ENCODE assay signal across 8 cellular contexts in the genomic region with DNA sequence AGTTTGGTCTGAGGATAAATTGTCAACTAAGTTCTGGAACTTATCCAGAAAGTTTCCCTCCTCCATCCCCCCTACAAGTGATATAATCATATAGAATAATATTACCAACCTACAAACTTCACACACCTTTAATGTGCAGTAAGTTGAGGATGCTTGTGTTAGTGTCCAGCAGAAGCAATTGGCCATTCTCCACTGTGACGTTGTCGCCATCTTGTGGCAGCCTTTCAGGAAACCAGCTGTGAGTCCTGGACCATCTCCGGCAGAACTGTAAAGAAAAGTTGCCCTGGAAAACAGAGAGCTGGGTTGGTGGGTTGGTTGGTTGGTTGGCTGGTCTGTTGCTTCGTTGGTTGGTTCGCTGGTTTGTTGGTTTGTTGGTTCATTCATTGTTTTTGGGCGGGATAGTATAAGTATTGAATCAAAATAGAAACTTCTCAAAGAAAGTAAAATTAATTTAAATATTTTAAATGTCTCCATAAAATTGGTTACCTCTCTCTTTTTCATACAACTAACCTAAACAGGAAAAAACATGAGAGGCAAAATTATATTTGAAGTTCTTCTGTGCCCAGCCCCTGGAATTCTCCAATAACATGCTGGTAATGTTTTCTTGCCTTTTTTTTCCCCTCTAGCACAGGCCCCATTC.
DNase-seq lines count a peak whose midpoint lies in the region; ATAC-seq and TF ChIP-seq lines count a peak whose summit lies in the region.

No MANE protein-coding gene starts in this region.

- H3K27ac Mint-ChIP-seq in Caco-2 (ENCODE audit: unreplicated experiment) = no peak overlapping the region
- no peak overlapping the region for H3K27ac Mint-ChIP-seq in activated CD4-positive, alpha-beta memory T cell treated with anti-CD3 and anti-CD28 coated beads, Interleukin-2, amount 10 ng/mL, durations not matched to agents 7 days and 5 days

- no peak overlapping the region for H3K4me3 Mint-ChIP-seq in Caco-2 (ENCODE audit: unreplicated experiment)
- no peak overlapping the region for H3K4me3 Mint-ChIP-seq in activated CD4-positive, alpha-beta memory T cell treated with anti-CD3 and anti-CD28 coated beads, Interleukin-2, amount 10 ng/mL, durations not matched to agents 7 days and 5 days

- POLR2A ChIA-PET in Caco-2 (lab: Charles Lee) = no interaction called here
- POLR2A ChIA-PET in activated CD4-positive, alpha-beta memory T cell treated with anti-CD3 and anti-CD28 coated beads, Interleukin-2, amount 10 ng/mL, durations not matched to agents 7 days and 5 days (lab: Charles Lee) = no interaction called here

- ATAC-seq in GM18870 (IDR thresholded peaks at IDR 0.05; ENCODE audit: unreplicated experiment) (peak; percentile 88), HG03066 (IDR thresholded peaks at IDR 0.05; ENCODE audit: low read depth, unreplicated experiment) (peak; percentile 76)

- no peaks in the 10 kb centered on the region for H3K4me1 ChIP-seq in Caco-2

- intact Hi-C loops in Caco-2 (cut with micrococcal nuclease; ENCODE audit: unreplicated experiment) = loop anchor here (1.0 kb wide), 5 partner anchors 61 to 1144 kb away; no protein-coding TSS in a partner anchor

- CTCF ChIA-PET in Caco-2 (lab: Charles Lee) = interaction anchor here (0.6 to 1.5 kb wide), 6 partner anchors 25 to 390 kb away, joined by 3 to 8 read pairs (median 4); no protein-coding TSS in a partner anchor
- CTCF ChIA-PET in activated CD4-positive, alpha-beta memory T cell treated with anti-CD3 and anti-CD28 coated beads, Interleukin-2, amount 10 ng/mL, durations not matched to agents 7 days and 5 days (lab: Charles Lee) = interaction anchor here (1.0 kb wide), 2 partner anchors 9 to 105 kb away, joined by 3 read pairs; no protein-coding TSS in a partner anchor

- H3K9me3 Mint-ChIP-seq in Caco-2 (ENCODE audit: unreplicated experiment) = no peaks in the 10 kb centered on the region
- no peaks in the 10 kb centered on the region for H3K9me3 Mint-ChIP-seq in activated CD4-positive, alpha-beta memory T cell treated with anti-CD3 and anti-CD28 coated beads, Interleukin-2, amount 10 ng/mL, durations not matched to agents 7 days and 5 days

- peak; percentile 68 to 81 for DNase-seq in Caco-2
- DNase-seq in NCI-H2196 (lab: John Stamatoyannopoulos, UW; ENCODE audit: unreplicated experiment) = peak; percentile 48
- DNase-seq in activated CD4-positive, alpha-beta memory T cell treated with anti-CD3 and anti-CD28 coated beads, Interleukin-2, amount 10 ng/mL, durations not matched to agents 7 days and 5 days = peak; percentile 55
- DNase-seq in globus pallidus (ENCODE audit: low spot score) = peak; percentile 51
- DNase-seq in pons (ENCODE audit: low spot score) = peak; percentile 68
- no peak for DNase-seq in activated gamma-delta T cell treated with Interleukin-2 at 50 U/mL for 16 hours

- no peaks in the 10 kb centered on the region for H3K27me3 Mint-ChIP-seq in Caco-2 (ENCODE audit: insufficient read depth, unreplicated experiment)
- H3K27me3 Mint-ChIP-seq in activated CD4-positive, alpha-beta memory T cell treated with anti-CD3 and anti-CD28 coated beads, Interleukin-2, amount 10 ng/mL, durations not matched to agents 7 days and 5 days = peaks cover 3% of the 10 kb centered on the region

- no peak overlapping the region for H3K4me3 ChIP-seq in Caco-2 (ENCODE audit: low read depth, low read length)

- no peaks in the 10 kb centered on the region for H3K27me3 ChIP-seq in Caco-2 (replicated peaks; ENCODE audit: control insufficient read depth, insufficient read depth, low read length)

- H3K9me3 ChIP-seq in Caco-2 = no peaks in the 10 kb centered on the region

- H3K36me3 Mint-ChIP-seq in Caco-2 (ENCODE audit: insufficient read depth, unreplicated experiment) = no peaks in the 10 kb centered on the region
- no peaks in the 10 kb centered on the region for H3K36me3 Mint-ChIP-seq in activated CD4-positive, alpha-beta memory T cell treated with anti-CD3 and anti-CD28 coated beads, Interleukin-2, amount 10 ng/mL, durations not matched to agents 7 days and 5 days (ENCODE audit: low read depth)

- H3K36me3 ChIP-seq in Caco-2 (ENCODE audit: control insufficient read depth, insufficient read depth, low read length) = no peaks in the 10 kb centered on the region

- H3K4me1 Mint-ChIP-seq in Caco-2 (ENCODE audit: low read depth, unreplicated experiment) = no peaks in the 10 kb centered on the region
- H3K4me1 Mint-ChIP-seq in activated CD4-positive, alpha-beta memory T cell treated with anti-CD3 and anti-CD28 coated beads, Interleukin-2, amount 10 ng/mL, durations not matched to agents 7 days and 5 days = no peaks in the 10 kb centered on the region

- TF ChIP-seq CTCF in Caco-2 (IDR thresholded peaks at IDR 0.05; ENCODE audit: insufficient read depth in 1 of 2, low read depth in 1 of 2, low read length in 1 of 2, severe bottlenecking in 1 of 2, unreplicated experiment in 1 of 2) = peak; percentile 77 to 86

- BruUV-seq in Caco-2 (replicated peaks; lab: Mats Ljungman, UMichigan) = no TSS peak
